Comparison of ENCODE assay signal across 15 cellular contexts in the genomic region with DNA sequence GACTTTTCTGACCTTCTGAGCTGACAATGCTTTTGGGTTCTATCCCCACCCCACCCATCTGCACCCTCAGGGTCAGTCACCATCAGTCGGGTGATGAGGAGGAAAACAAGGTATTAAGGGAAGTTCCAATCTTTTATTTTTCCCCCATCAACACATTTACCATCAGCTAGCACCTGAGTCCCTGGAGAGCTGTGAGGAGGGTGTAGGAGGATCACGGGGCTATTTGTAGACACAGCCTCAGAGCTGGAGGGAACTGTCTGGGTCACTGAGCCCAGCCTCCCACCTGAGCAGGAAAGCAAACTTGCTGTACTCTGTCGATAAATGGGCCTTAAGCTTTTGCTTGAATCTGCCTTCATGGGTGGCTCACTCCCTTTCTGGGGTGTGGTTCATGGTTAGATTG.
"Had no signal": no experiment of that assay in that cellular context is flagged by ENCODE, and none has a peak within 500 bp of the region (broad histone marks: within the 10 kb centered on the region; RNA-seq: fewer than 3 reads in every experiment).

No MANE protein-coding gene starts in this region.

- H3K27me3 ChIP-seq: breast epithelium, esophagus muscularis mucosa, spleen, upper lobe of left lung had no signal

- DNase-seq: activated CD4-positive, alpha-beta T cell treated with anti-CD3 and anti-CD28 coated beads, Interleukin-2, amount 50 U/mL, for 48 hours; activated gamma-delta T cell treated with Interleukin-2 at 50 U/mL for 16 hours; activated naive CD8-positive, alpha-beta T cell treated with anti-CD3 and anti-CD28 coated beads for 36 hours; activated T-cell treated with anti-CD3 and anti-CD28 coated beads, Interleukin-2, amount 50 U/mL, for 48 hours; left cardiac atrium; naive B cell; right cardiac atrium; spleen; stimulated activated CD4-positive, alpha-beta T cell treated with anti-CD3 and anti-CD28 coated beads, Interleukin-1b, Interleukin-23, amount 100 ng/mL, for 48 hours; stimulated activated naive CD8-positive, alpha-beta T cell treated with anti-CD3 and anti-CD28 coated beads, Interleukin-15, Interleukin-2, amounts not matched to agents 100 U/mL and 50 U/mL, for 24 hours; upper lobe of left lung had no signal

- H3K9me3 ChIP-seq: breast epithelium, esophagus muscularis mucosa, spleen, upper lobe of left lung had no signal

- H3K4me3 ChIP-seq: breast epithelium, esophagus muscularis mucosa, lung, spleen, upper lobe of left lung had no signal

- H3K27me3 Mint-ChIP-seq: activated naive CD8-positive, alpha-beta T cell treated with anti-CD3 and anti-CD28 coated beads for 36 hours had no signal

- ATAC-seq: activated CD4-positive, CD25-positive, alpha-beta regulatory T cell treated with anti-CD3 and anti-CD28 coated beads, Interleukin-2, amount 50 U/mL, for 24 hours; left cardiac atrium; right cardiac atrium; stimulated activated naive CD8-positive, alpha-beta T cell treated with anti-CD3 and anti-CD28 coated beads, Interleukin-15, Interleukin-2, amounts not matched to agents 100 U/mL and 50 U/mL, for 24 hours had no signal

- H3K4me3 Mint-ChIP-seq: activated naive CD8-positive, alpha-beta T cell treated with anti-CD3 and anti-CD28 coated beads for 36 hours had no signal

- H3K4me1 ChIP-seq: breast epithelium had no signal

- H3K27ac Mint-ChIP-seq: activated naive CD8-positive, alpha-beta T cell treated with anti-CD3 and anti-CD28 coated beads for 36 hours had no signal

- H3K27ac ChIP-seq: breast epithelium, esophagus muscularis mucosa, spleen, upper lobe of left lung had no signal

- H3K36me3 Mint-ChIP-seq: activated naive CD8-positive, alpha-beta T cell treated with anti-CD3 and anti-CD28 coated beads for 36 hours had no signal

- H3K9me3 Mint-ChIP-seq: activated naive CD8-positive, alpha-beta T cell treated with anti-CD3 and anti-CD28 coated beads for 36 hours had no signal

- H3K36me3 ChIP-seq: breast epithelium, esophagus muscularis mucosa, spleen, upper lobe of left lung had no signal
